ENCODE assay signal across 1 cellular context in genomic region chr6:52016918-52017748, GRCh38.
TF ChIP-seq lines count a peak whose summit lies in the region.

No MANE protein-coding gene starts in this region.

TF ChIP-seq in SK-N-SH, 30 proteins besides CTCF, POLR2A, EP300 and RAD21 (continued from another document):
- TF ChIP-seq SIN3A (IDR thresholded peaks at IDR 0.05; ENCODE audit: borderline replicate concordance, low read depth, low read length) (no peak), JUND (IDR thresholded peaks at IDR 0.05) (no peak), POLR2AphosphoS5 (IDR thresholded peaks at IDR 0.05; ENCODE audit: low read depth, low read length) (no peak), ELF1 (IDR thresholded peaks at IDR 0.05) (no peak), REST (IDR thresholded peaks at IDR 0.05; ENCODE audit: low read depth, low read length) (no peak), PBX3 (IDR thresholded peaks at IDR 0.05) (no peak), RFX5 (IDR thresholded peaks at IDR 0.05; ENCODE audit: low read length) (0 out of 2 replicates have a peak, but pooled peaks have one; percentile 34), GABPA (IDR thresholded peaks at IDR 0.05; ENCODE audit: low read depth) (no peak), USF2 (IDR thresholded peaks at IDR 0.05; ENCODE audit: borderline replicate concordance, low read depth, low read length) (no peak), MEF2A (IDR thresholded peaks at IDR 0.05; ENCODE audit: borderline replicate concordance, low read depth) (no peak), USF1 (IDR thresholded peaks at IDR 0.05; ENCODE audit: borderline replicate concordance, low read depth) (no peak), NRF1 (IDR thresholded peaks at IDR 0.05; ENCODE audit: low read depth, low read length) (no peak), GATA2 (CRISPR knock-in tag; IDR thresholded peaks at IDR 0.05) (peak; percentile 96)
TF ChIP-seq in SK-N-SH: peak in this region for 7.
